Comparison of ENCODE assay signal across 8 cellular contexts in genomic region chr2:96537734-96538486, GRCh38. TPM values are rescaled to one million over a fixed set of nuclear protein-coding genes. Genes with fewer than 3 reads are reported as not detected.
DNase-seq lines count a peak whose midpoint lies in the region; ATAC-seq and TF ChIP-seq lines count a peak whose summit lies in the region.

No MANE protein-coding gene starts in this region.

- no peaks in the 10 kb centered on the region for H3K27me3 Mint-ChIP-seq in T-helper 17 cell

- no peak for TF ChIP-seq POLR2A in upper lobe of left lung (IDR thresholded peaks at IDR 0.05)

- H3K9me3 ChIP-seq in T-helper 17 cell (ENCODE audit: control insufficient read depth, low read length, poor library complexity, severe bottlenecking) (no peaks in the 10 kb centered on the region), mucosa of descending colon (no peaks in the 10 kb centered on the region), upper lobe of left lung (no peaks in the 10 kb centered on the region)

- H3K4me1 Mint-ChIP-seq in T-helper 17 cell, result peaks cover 37% of the 10 kb centered on the region

- no peak for TF ChIP-seq CTCF in GM12875 (IDR thresholded peaks at IDR 0.05; ENCODE audit: borderline replicate concordance, insufficient read depth, low read depth, low read length)
- no peak for TF ChIP-seq CTCF in mucosa of descending colon (IDR thresholded peaks at IDR 0.05)
- no peak for TF ChIP-seq CTCF in upper lobe of left lung (IDR thresholded peaks at IDR 0.05)

- peak overlapping the region; percentile 94 for H3K4me3 ChIP-seq in GM12875 (ENCODE audit: low read depth, low read length)
- peak overlapping the region; percentile 59 for H3K4me3 ChIP-seq in mucosa of descending colon
- peak overlapping the region; percentile 86 to 99 (median 94) for H3K4me3 ChIP-seq in upper lobe of left lung

- 19 to 59% methylated on average over 3 to 19 of the region's 36 CpGs for WGBS in upper lobe of left lung, 2 donors

- H3K4me1 ChIP-seq in mucosa of descending colon (ENCODE audit: low read depth) (peaks cover 42% of the 10 kb centered on the region), upper lobe of left lung (peaks cover 30 to 77% (median 64%) of the 10 kb centered on the region in 4 donors)

- intact Hi-C loops in mucosa of descending colon (cut with DNase I, micrococcal nuclease), result no loop called here

- H3K36me3 ChIP-seq in mucosa of descending colon (ENCODE audit: low read depth) (no peaks in the 10 kb centered on the region), upper lobe of left lung (peaks cover 0 to 15% (median under 1%) of the 10 kb centered on the region in 4 donors)

- ATAC-seq in T-helper 17 cell (peak; percentile 23), mucosa of descending colon (peak; percentile 15), upper lobe of left lung (ENCODE audit: low FRiP score in 2 of 2) (peak in 1 of 2 donors; percentile 0), GM19452 (IDR thresholded peaks at IDR 0.05; ENCODE audit: unreplicated experiment) (no peak)

- TF ChIP-seq EP300 in upper lobe of left lung (IDR thresholded peaks at IDR 0.05), result no peak

- H3K4me3 Mint-ChIP-seq in T-helper 17 cell, result peak overlapping the region; percentile 97

- peak overlapping the region; percentile 98 for H3K27ac Mint-ChIP-seq in T-helper 17 cell

- peaks cover 2% of the 10 kb centered on the region for H3K36me3 Mint-ChIP-seq in T-helper 17 cell (ENCODE audit: low read depth)

- DNase-seq in T-helper 17 cell, result peak; percentile 38 to 55 (median 52)
- peak in 1 of 61 donors; percentile 45 for DNase-seq in caudate nucleus (lab: John Stamatoyannopoulos, UW)
- peak; percentile 49 to 78 (median 60) for DNase-seq in mucosa of descending colon
- peak in 1 of 2 donors; percentile 89 for DNase-seq in upper lobe of left lung
- DNase-seq in occipital lobe (lab: John Stamatoyannopoulos, UW), result no peak
- DNase-seq in SIG-M5 (lab: John Stamatoyannopoulos, UW), result no peak

- no peaks in the 10 kb centered on the region for H3K27me3 ChIP-seq in upper lobe of left lung

- H3K27ac ChIP-seq in caudate nucleus (ENCODE audit: low read depth, low read length) (peak overlapping the region; percentile 93), upper lobe of left lung (peak overlapping the region; percentile 98 to 100 (median 99))

RNA-seq across cellular contexts. Expression of gene ARID5A, which starts 1.4 kb away (rescaled TPM):
- total RNA-seq in T-helper 17 cell, result 100 to 1,000 TPM; 126 to 139 TPM
- 10 to 100 TPM in 2 of 3 donors, 1 to 10 TPM in 1; 4.8 to 17.6 (median 10.3) TPM for total RNA-seq in mucosa of descending colon
- 10 to 100 TPM; 18.6 to 57.2 (median 39.7) TPM for total RNA-seq in upper lobe of left lung
- 1.2 TPM for total RNA-seq in occipital lobe

RNA-seq across cellular contexts. Expression of gene NEURL3, which starts 32.8 kb away (rescaled TPM):
- total RNA-seq in T-helper 17 cell (under 1 TPM in 1 of 2 donors, not detected in 1; 0.44 TPM), mucosa of descending colon (1 to 10 TPM; 2.1 to 5.2 (median 2.3) TPM), upper lobe of left lung (1 to 10 TPM in 2 of 6 donors, under 1 TPM in 1, not detected in 3; 0.61 to 2.6 (median 1.1) TPM), occipital lobe (0.16 TPM)

Comparison
In these comparisons a context has a peak if more than half of its experiments do, and no peak if none do; other contexts are left out.
1. DNase-seq: peak in T-helper 17 cell (3 of 3) and mucosa of descending colon (3 of 3); none in occipital lobe (single experiment) and SIG-M5 (single experiment).
2. Peak in every context shown above with its lines, with median percentiles within 50 percentile points of each other: H3K4me3 ChIP-seq.